ENCODE assay signal across 11 cellular contexts in genomic region chr5:54761213-54761701, GRCh38.
DNase-seq lines count a peak whose midpoint lies in the region; ATAC-seq and TF ChIP-seq lines count a peak whose summit lies in the region.
"Had no signal": no experiment of that assay in that cellular context is flagged by ENCODE, and none has a peak within 500 bp of the region (broad histone marks: within the 10 kb centered on the region; RNA-seq: fewer than 3 reads in every experiment).

No MANE protein-coding gene starts in this region.

- no peak for ATAC-seq in GM18907 (IDR thresholded peaks at IDR 0.05; ENCODE audit: unreplicated experiment)
- no peak for ATAC-seq in HG02938 (IDR thresholded peaks at IDR 0.05; ENCODE audit: unreplicated experiment)
- ATAC-seq: GM12878 had no signal

- no peak overlapping the region for H3K9ac ChIP-seq in BLaER1 treated with 17β-estradiol and CSF1 and Interleukin-3, amounts not matched to agents 10 nM and 100 nM
- H3K9ac ChIP-seq in SK-N-MC (ENCODE audit: insufficient read length): no peak overlapping the region

- H4K20me1 ChIP-seq in BLaER1 treated with 17β-estradiol and CSF1 and Interleukin-3, amounts not matched to agents 10 nM and 100 nM: no peaks in the 10 kb centered on the region
- no peaks in the 10 kb centered on the region for H4K20me1 ChIP-seq in osteoblast (ENCODE audit: insufficient read depth, low read length)

- no peak overlapping the region for H3K4me3 ChIP-seq in BLaER1 treated with 17β-estradiol and CSF1 and Interleukin-3, amounts not matched to agents 10 nM and 100 nM
- no peak overlapping the region for H3K4me3 ChIP-seq in SK-N-MC
- no peak overlapping the region for H3K4me3 ChIP-seq in fibroblast of mammary gland (ENCODE audit: control insufficient read depth, low read depth, low read length)
- H3K4me3 ChIP-seq in osteoblast (ENCODE audit: insufficient read depth, low read length): no peak overlapping the region
- H3K4me3 ChIP-seq: GM12878 had no signal

- no peak overlapping the region for H3K27ac ChIP-seq in BLaER1 treated with 17β-estradiol and CSF1 and Interleukin-3, amounts not matched to agents 10 nM and 100 nM
- H3K27ac ChIP-seq in SK-N-MC: peak overlapping the region; percentile 19; the same call in 1 of the 2 replicates
- H3K27ac ChIP-seq in osteoblast (ENCODE audit: low read depth, low read length): peak overlapping the region; percentile 86

- H3K79me2 ChIP-seq in osteoblast (ENCODE audit: insufficient read depth, low read length): no peaks in the 10 kb centered on the region

- no peaks in the 10 kb centered on the region for H3K9me3 ChIP-seq in BLaER1 treated with 17β-estradiol and CSF1 and Interleukin-3, amounts not matched to agents 10 nM and 100 nM (replicated peaks in 1 of 11)
- no peaks in the 10 kb centered on the region for H3K9me3 ChIP-seq in SK-N-MC (ENCODE audit: low read depth, low read length)
- H3K9me3 ChIP-seq in osteoblast (ENCODE audit: low read depth, low read length): no peaks in the 10 kb centered on the region

- TF ChIP-seq CTCF in fibroblast of mammary gland (conservative IDR thresholded peaks at IDR 0.05; ENCODE audit: control insufficient read depth, insufficient read depth, low read depth, low read length): no peak
- no peak for TF ChIP-seq CTCF in osteoblast (IDR thresholded peaks at IDR 0.05; ENCODE audit: extremely low read depth, low read depth, low read length)

- H2AFZ ChIP-seq in osteoblast (ENCODE audit: low read length): no peak overlapping the region

- H3K27me3 ChIP-seq in BLaER1 treated with 17β-estradiol and CSF1 and Interleukin-3, amounts not matched to agents 10 nM and 100 nM: no peaks in the 10 kb centered on the region
- H3K27me3 ChIP-seq in osteoblast (ENCODE audit: insufficient read depth, low read length): no peaks in the 10 kb centered on the region

- DNase-seq in SK-N-MC (ENCODE audit: low read depth, low spot score) (no peak), fibroblast of mammary gland (ENCODE audit: low read depth) (peak; percentile 100), osteoblast (ENCODE audit: insufficient read length, low spot score, missing footprints) (peak; percentile 51), medulla oblongata (ENCODE audit: extremely low spot score) (no peak)
- DNase-seq in activated CD4-positive, alpha-beta T cell treated with anti-CD3 and anti-CD28 coated beads, Interleukin-2, amount 50 U/mL, for 4 hours: no peak
- DNase-seq: occipital lobe, OCI-M1 had no signal

- peaks cover 13 to 79% (median 27%) of the 10 kb centered on the region in 10 experiments for H3K4me1 ChIP-seq in BLaER1 treated with 17β-estradiol and CSF1 and Interleukin-3, amounts not matched to agents 10 nM and 100 nM
- H3K4me1 ChIP-seq in osteoblast (ENCODE audit: insufficient read depth, low read length): peaks cover 43% of the 10 kb centered on the region

- peak overlapping the region in 7 of 11 experiments; percentile 6 to 61 (median 35); a peak in 13 of 22 replicates for H3K4me2 ChIP-seq in BLaER1 treated with 17β-estradiol and CSF1 and Interleukin-3, amounts not matched to agents 10 nM and 100 nM
- peak overlapping the region; percentile 34 for H3K4me2 ChIP-seq in osteoblast (ENCODE audit: insufficient read depth, low read length)

- no peaks in the 10 kb centered on the region for H3K36me3 ChIP-seq in BLaER1 treated with 17β-estradiol and CSF1 and Interleukin-3, amounts not matched to agents 10 nM and 100 nM
- H3K36me3 ChIP-seq in SK-N-MC (ENCODE audit: insufficient read depth, low read length) (no peaks in the 10 kb centered on the region), osteoblast (ENCODE audit: insufficient read depth, low read length) (no peaks in the 10 kb centered on the region)

Comparison
In these comparisons a context has a peak if more than half of its experiments do, and no peak if none do; other contexts are left out.
1. H3K27ac ChIP-seq: peak in SK-N-MC (single experiment) and osteoblast (single experiment); none in BLaER1 treated with 17β-estradiol and CSF1 and Interleukin-3, amounts not matched to agents 10 nM and 100 nM (0 of 11).
2. DNase-seq: peak in fibroblast of mammary gland (single experiment) and osteoblast (single experiment); none in SK-N-MC (single experiment), medulla oblongata (single experiment) and activated CD4-positive, alpha-beta T cell treated with anti-CD3 and anti-CD28 coated beads, Interleukin-2, amount 50 U/mL, for 4 hours (0 of 2).